ENCODE assay signal across 1 cellular context in the genomic region with DNA sequence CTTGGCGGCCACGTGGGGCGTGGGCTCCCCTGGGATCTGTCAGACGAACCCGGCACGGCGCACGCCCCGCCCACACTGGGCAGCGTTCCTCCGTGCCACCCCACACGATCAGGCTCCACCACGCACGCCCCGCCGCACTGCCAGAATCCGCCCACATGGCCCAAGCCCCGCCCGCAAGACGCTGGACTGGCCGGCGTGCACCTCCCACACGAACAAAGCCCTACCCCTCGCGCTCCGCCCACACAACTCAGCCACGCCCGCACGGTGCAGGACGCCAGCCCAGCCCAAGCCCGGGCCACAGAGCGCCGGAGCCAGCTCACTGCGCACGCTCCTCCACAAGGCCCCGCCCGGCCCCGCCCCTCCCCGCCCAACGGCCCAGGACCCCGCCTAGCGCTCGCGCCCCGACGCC.
TF ChIP-seq lines count a peak whose summit lies in the region.

No MANE protein-coding gene starts in this region.

TF ChIP-seq in HepG2, 621 proteins besides CTCF, POLR2A, EP300 and RAD21 (continued from another document and continues in another):
- TF ChIP-seq TEAD3 (CRISPR knock-in tag; optimal IDR thresholded peaks at IDR 0.05; ENCODE audit: borderline replicate concordance) (peak; percentile 45), ZSCAN25 (CRISPR knock-in tag; IDR thresholded peaks at IDR 0.05) (no peak), SP4 (CRISPR knock-in tag; IDR thresholded peaks at IDR 0.05) (peak; percentile 99), CC2D1A (CRISPR knock-in tag; IDR thresholded peaks at IDR 0.05) (no peak), HDAC1 (CRISPR knock-in tag; IDR thresholded peaks at IDR 0.05) (peak; percentile 81), ZNF605 (CRISPR knock-in tag; IDR thresholded peaks at IDR 0.05) (no peak), CBFB (CRISPR knock-in tag; IDR thresholded peaks at IDR 0.05) (peak; percentile 29; the same call in 1 of the 2 replicates), ZNF292 (CRISPR knock-in tag; IDR thresholded peaks at IDR 0.05; ENCODE audit: borderline replicate concordance, low read depth) (peak; percentile 3; the same call in 1 of the 2 replicates), CREB1 (IDR thresholded peaks at IDR 0.05) (peak; percentile 26; the same call in 1 of the 2 replicates), CREB1 (CRISPR knock-in tag; IDR thresholded peaks at IDR 0.05) (no peak), ZNF749 (CRISPR knock-in tag; IDR thresholded peaks at IDR 0.05; ENCODE audit: borderline replicate concordance) (peak; percentile 17; the same call in 1 of the 2 replicates), MAZ (IDR thresholded peaks at IDR 0.05; ENCODE audit: borderline replicate concordance, low read depth, low read length) (0 out of 2 replicates have a peak, but pooled peaks have one; percentile 5), MAZ (CRISPR knock-in tag; IDR thresholded peaks at IDR 0.05; ENCODE audit: low read depth) (peak; percentile 30; the same call in 1 of the 2 replicates), NFYB (CRISPR knock-in tag; IDR thresholded peaks at IDR 0.05) (peak; percentile 30; the same call in 1 of the 2 replicates), HNRNPL (IDR thresholded peaks at IDR 0.05; ENCODE audit: low read depth, low read length) (peak; percentile 83), TBX2 (CRISPR knock-in tag; IDR thresholded peaks at IDR 0.05; ENCODE audit: borderline replicate concordance) (0 out of 2 replicates have a peak, but pooled peaks have one; percentile 67), ZNF17 (CRISPR knock-in tag; IDR thresholded peaks at IDR 0.05) (no peak)
- TF ChIP-seq, protein P1, sequence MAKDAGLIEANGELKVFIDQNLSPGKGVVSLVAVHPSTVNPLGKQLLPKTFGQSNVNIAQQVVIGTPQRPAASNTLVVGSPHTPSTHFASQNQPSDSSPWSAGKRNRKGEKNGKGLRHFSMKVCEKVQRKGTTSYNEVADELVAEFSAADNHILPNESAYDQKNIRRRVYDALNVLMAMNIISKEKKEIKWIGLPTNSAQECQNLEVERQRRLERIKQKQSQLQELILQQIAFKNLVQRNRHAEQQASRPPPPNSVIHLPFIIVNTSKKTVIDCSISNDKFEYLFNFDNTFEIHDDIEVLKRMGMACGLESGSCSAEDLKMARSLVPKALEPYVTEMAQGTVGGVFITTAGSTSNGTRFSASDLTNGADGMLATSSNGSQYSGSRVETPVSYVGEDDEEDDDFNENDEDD (CRISPR knock-in tag; IDR thresholded peaks at IDR 0.05; ENCODE audit: borderline replicate concordance) = peak; percentile 44; the same call in 1 of the 2 replicates
- TF ChIP-seq, protein P2, sequence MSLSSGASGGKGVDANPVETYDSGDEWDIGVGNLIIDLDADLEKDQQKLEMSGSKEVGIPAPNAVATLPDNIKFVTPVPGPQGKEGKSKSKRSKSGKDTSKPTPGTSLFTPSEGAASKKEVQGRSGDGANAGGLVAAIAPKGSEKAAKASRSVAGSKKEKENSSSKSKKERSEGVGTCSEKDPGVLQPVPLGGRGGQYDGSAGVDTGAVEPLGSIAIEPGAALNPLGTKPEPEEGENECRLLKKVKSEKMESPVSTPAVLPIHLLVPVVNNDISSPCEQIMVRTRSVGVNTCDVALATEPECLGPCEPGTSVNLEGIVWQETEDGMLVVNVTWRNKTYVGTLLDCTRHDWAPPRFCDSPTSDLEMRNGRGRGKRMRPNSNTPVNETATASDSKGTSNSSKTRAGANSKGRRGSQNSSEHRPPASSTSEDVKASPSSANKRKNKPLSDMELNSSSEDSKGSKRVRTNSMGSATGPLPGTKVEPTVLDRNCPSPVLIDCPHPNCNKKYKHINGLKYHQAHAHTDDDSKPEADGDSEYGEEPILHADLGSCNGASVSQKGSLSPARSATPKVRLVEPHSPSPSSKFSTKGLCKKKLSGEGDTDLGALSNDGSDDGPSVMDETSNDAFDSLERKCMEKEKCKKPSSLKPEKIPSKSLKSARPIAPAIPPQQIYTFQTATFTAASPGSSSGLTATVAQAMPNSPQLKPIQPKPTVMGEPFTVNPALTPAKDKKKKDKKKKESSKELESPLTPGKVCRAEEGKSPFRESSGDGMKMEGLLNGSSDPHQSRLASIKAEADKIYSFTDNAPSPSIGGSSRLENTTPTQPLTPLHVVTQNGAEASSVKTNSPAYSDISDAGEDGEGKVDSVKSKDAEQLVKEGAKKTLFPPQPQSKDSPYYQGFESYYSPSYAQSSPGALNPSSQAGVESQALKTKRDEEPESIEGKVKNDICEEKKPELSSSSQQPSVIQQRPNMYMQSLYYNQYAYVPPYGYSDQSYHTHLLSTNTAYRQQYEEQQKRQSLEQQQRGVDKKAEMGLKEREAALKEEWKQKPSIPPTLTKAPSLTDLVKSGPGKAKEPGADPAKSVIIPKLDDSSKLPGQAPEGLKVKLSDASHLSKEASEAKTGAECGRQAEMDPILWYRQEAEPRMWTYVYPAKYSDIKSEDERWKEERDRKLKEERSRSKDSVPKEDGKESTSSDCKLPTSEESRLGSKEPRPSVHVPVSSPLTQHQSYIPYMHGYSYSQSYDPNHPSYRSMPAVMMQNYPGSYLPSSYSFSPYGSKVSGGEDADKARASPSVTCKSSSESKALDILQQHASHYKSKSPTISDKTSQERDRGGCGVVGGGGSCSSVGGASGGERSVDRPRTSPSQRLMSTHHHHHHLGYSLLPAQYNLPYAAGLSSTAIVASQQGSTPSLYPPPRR (CRISPR knock-in tag; IDR thresholded peaks at IDR 0.05; ENCODE audit: borderline replicate concordance) = 0 out of 2 replicates have a peak, but pooled peaks have one; percentile 41
- TF ChIP-seq, protein P3, sequence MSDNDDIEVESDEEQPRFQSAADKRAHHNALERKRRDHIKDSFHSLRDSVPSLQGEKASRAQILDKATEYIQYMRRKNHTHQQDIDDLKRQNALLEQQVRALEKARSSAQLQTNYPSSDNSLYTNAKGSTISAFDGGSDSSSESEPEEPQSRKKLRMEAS (IDR thresholded peaks at IDR 0.05) = peak; percentile 96
- TF ChIP-seq, protein P4, sequence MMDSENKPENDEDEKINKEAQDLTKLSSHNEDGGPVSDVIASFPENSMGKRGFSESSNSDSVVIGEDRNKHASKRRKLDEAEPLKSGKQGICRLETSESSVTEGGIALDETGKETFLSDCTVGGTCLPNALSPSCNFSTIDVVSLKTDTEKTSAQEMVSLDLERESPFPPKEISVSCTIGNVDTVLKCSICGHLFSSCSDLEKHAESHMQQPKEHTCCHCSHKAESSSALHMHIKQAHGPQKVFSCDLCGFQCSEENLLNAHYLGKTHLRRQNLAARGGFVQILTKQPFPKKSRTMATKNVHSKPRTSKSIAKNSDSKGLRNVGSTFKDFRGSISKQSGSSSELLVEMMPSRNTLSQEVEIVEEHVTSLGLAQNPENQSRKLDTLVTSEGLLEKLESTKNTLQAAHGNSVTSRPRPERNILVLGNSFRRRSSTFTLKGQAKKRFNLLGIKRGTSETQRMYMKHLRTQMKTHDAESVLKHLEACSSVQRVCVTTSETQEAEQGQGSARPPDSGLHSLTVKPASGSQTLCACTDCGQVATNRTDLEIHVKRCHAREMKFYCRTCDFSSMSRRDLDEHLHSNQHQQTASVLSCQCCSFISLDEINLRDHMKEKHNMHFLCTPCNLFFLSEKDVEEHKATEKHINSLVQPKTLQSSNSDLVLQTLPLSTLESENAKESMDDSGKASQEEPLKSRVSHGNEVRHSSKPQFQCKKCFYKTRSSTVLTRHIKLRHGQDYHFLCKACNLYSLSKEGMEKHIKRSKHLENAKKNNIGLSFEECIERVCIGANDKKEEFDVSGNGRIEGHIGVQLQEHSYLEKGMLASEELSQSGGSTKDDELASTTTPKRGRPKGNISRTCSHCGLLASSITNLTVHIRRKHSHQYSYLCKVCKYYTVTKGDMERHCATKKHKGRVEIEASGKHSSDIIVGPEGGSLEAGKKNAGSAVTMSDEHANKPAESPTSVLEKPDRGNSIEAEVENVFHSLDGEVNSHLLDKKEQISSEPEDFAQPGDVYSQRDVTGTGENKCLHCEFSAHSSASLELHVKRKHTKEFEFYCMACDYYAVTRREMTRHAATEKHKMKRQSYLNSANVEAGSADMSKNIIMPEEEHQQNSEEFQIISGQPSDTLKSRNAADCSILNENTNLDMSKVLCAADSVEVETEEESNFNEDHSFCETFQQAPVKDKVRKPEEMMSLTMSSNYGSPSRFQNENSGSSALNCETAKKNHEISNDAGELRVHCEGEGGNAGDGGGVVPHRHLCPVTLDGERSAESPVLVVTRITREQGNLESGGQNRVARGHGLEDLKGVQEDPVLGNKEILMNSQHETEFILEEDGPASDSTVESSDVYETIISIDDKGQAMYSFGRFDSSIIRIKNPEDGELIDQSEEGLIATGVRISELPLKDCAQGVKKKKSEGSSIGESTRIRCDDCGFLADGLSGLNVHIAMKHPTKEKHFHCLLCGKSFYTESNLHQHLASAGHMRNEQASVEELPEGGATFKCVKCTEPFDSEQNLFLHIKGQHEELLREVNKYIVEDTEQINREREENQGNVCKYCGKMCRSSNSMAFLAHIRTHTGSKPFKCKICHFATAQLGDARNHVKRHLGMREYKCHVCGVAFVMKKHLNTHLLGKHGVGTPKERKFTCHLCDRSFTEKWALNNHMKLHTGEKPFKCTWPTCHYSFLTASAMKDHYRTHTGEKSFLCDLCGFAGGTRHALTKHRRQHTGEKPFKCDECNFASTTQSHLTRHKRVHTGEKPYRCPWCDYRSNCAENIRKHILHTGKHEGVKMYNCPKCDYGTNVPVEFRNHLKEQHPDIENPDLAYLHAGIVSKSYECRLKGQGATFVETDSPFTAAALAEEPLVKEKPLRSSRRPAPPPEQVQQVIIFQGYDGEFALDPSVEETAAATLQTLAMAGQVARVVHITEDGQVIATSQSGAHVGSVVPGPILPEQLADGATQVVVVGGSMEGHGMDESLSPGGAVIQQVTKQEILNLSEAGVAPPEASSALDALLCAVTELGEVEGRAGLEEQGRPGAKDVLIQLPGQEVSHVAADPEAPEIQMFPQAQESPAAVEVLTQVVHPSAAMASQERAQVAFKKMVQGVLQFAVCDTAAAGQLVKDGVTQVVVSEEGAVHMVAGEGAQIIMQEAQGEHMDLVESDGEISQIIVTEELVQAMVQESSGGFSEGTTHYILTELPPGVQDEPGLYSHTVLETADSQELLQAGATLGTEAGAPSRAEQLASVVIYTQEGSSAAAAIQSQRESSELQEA (CRISPR knock-in tag; IDR thresholded peaks at IDR 0.05; ENCODE audit: not compliant biosample characterization) = peak; percentile 18
- TF ChIP-seq, protein P5, sequence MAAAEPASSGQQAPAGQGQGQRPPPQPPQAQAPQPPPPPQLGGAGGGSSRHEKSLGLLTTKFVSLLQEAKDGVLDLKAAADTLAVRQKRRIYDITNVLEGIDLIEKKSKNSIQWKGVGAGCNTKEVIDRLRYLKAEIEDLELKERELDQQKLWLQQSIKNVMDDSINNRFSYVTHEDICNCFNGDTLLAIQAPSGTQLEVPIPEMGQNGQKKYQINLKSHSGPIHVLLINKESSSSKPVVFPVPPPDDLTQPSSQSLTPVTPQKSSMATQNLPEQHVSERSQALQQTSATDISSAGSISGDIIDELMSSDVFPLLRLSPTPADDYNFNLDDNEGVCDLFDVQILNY (CRISPR knock-in tag; conservative IDR thresholded peaks at IDR 0.05) = 0 out of 2 replicates have a peak, but pooled peaks have one; percentile 37
- TF ChIP-seq, protein P6, sequence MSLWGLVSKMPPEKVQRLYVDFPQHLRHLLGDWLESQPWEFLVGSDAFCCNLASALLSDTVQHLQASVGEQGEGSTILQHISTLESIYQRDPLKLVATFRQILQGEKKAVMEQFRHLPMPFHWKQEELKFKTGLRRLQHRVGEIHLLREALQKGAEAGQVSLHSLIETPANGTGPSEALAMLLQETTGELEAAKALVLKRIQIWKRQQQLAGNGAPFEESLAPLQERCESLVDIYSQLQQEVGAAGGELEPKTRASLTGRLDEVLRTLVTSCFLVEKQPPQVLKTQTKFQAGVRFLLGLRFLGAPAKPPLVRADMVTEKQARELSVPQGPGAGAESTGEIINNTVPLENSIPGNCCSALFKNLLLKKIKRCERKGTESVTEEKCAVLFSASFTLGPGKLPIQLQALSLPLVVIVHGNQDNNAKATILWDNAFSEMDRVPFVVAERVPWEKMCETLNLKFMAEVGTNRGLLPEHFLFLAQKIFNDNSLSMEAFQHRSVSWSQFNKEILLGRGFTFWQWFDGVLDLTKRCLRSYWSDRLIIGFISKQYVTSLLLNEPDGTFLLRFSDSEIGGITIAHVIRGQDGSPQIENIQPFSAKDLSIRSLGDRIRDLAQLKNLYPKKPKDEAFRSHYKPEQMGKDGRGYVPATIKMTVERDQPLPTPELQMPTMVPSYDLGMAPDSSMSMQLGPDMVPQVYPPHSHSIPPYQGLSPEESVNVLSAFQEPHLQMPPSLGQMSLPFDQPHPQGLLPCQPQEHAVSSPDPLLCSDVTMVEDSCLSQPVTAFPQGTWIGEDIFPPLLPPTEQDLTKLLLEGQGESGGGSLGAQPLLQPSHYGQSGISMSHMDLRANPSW (CRISPR knock-in tag; IDR thresholded peaks at IDR 0.05; ENCODE audit: borderline replicate concordance) = 0 out of 2 replicates have a peak, but pooled peaks have one; percentile 3
- TF ChIP-seq, protein P7, sequence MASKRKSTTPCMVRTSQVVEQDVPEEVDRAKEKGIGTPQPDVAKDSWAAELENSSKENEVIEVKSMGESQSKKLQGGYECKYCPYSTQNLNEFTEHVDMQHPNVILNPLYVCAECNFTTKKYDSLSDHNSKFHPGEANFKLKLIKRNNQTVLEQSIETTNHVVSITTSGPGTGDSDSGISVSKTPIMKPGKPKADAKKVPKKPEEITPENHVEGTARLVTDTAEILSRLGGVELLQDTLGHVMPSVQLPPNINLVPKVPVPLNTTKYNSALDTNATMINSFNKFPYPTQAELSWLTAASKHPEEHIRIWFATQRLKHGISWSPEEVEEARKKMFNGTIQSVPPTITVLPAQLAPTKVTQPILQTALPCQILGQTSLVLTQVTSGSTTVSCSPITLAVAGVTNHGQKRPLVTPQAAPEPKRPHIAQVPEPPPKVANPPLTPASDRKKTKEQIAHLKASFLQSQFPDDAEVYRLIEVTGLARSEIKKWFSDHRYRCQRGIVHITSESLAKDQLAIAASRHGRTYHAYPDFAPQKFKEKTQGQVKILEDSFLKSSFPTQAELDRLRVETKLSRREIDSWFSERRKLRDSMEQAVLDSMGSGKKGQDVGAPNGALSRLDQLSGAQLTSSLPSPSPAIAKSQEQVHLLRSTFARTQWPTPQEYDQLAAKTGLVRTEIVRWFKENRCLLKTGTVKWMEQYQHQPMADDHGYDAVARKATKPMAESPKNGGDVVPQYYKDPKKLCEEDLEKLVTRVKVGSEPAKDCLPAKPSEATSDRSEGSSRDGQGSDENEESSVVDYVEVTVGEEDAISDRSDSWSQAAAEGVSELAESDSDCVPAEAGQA (IDR thresholded peaks at IDR 0.05; ENCODE audit: low read depth) = no peak
- TF ChIP-seq, protein P7 (CRISPR knock-in tag; IDR thresholded peaks at IDR 0.05; ENCODE audit: borderline replicate concordance) = no peak
